In genomic region chrX:45031830-45032229, GRCh38 we compare ENCODE assay signal across 2 cellular contexts.
TF ChIP-seq lines count a peak whose summit lies in the region.

No MANE protein-coding gene starts in this region.

TF ChIP-seq in A549, 52 proteins besides CTCF, POLR2A, EP300 and RAD21 (continued from another document):
- TF ChIP-seq HMGXB4 (CRISPR knock-in tag; IDR thresholded peaks at IDR 0.05; ENCODE audit: borderline replicate concordance) (no peak), SMC3 (IDR thresholded peaks at IDR 0.05) (no peak), EHF (CRISPR knock-in tag; IDR thresholded peaks at IDR 0.05) (no peak), HOXB5 (CRISPR knock-in tag; IDR thresholded peaks at IDR 0.05) (no peak), RARB (CRISPR knock-in tag; IDR thresholded peaks at IDR 0.05) (no peak), MAFK (IDR thresholded peaks at IDR 0.05; ENCODE audit: partially characterized antibody) (no peak)
TF ChIP-seq in A549: peak in this region for 0.

TF ChIP-seq in HEK293, 187 proteins besides CTCF, POLR2A, EP300 and RAD21 (continued from another document):
- no peak for TF ChIP-seq ZNF513 (tag by site-specific recombination; IDR thresholded peaks at IDR 0.05)
- TF ChIP-seq ZNF24 (tag by site-specific recombination; IDR thresholded peaks at IDR 0.05): no peak
